ENCODE assay signal across 3 cellular contexts in the genomic region with DNA sequence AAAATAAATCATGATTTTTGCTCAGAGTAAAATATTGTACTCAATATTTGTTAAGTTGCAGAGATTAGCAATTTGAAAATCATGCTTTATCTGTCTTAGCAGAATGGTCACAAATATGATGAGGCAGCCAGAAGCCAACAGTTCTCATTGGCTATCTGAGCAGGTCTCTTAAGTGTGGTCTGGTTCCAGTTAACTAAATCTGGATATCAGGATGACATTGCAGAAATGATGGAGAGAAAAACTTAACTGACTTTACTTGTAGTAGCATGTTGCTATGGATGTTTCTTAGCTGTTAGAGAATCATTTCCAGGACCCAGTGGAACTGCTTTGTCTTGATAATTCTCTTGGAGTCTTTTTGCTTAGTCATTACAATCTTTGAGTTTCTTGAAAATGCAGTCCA.
TF ChIP-seq lines count a peak whose summit lies in the region.

No MANE protein-coding gene starts in this region.

TF ChIP-seq in HepG2, 621 proteins besides CTCF, POLR2A, EP300 and RAD21:
- TF ChIP-seq ZNF556 (CRISPR knock-in tag; IDR thresholded peaks at IDR 0.05; ENCODE audit: borderline replicate concordance), result no peak
- TF ChIP-seq SNAI1 (CRISPR knock-in tag; IDR thresholded peaks at IDR 0.05; ENCODE audit: borderline replicate concordance), result no peak
- TF ChIP-seq ZNF678 (CRISPR knock-in tag; IDR thresholded peaks at IDR 0.05), result no peak
- no peak for TF ChIP-seq THAP11 (CRISPR knock-in tag; IDR thresholded peaks at IDR 0.05)
- TF ChIP-seq RBM39 (IDR thresholded peaks at IDR 0.05; ENCODE audit: low read depth, low read length, poor library complexity, severe bottlenecking), result no peak
- no peak for TF ChIP-seq ZNF761 (CRISPR knock-in tag; conservative IDR thresholded peaks at IDR 0.05)
- TF ChIP-seq ZNF160 (CRISPR knock-in tag; IDR thresholded peaks at IDR 0.05), result no peak
- TF ChIP-seq ZNF616 (CRISPR knock-in tag; IDR thresholded peaks at IDR 0.05; ENCODE audit: low read depth), result no peak
- TF ChIP-seq, protein P1, sequence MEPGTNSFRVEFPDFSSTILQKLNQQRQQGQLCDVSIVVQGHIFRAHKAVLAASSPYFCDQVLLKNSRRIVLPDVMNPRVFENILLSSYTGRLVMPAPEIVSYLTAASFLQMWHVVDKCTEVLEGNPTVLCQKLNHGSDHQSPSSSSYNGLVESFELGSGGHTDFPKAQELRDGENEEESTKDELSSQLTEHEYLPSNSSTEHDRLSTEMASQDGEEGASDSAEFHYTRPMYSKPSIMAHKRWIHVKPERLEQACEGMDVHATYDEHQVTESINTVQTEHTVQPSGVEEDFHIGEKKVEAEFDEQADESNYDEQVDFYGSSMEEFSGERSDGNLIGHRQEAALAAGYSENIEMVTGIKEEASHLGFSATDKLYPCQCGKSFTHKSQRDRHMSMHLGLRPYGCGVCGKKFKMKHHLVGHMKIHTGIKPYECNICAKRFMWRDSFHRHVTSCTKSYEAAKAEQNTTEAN (CRISPR knock-in tag; conservative IDR thresholded peaks at IDR 0.05), result no peak
- TF ChIP-seq, protein P2, sequence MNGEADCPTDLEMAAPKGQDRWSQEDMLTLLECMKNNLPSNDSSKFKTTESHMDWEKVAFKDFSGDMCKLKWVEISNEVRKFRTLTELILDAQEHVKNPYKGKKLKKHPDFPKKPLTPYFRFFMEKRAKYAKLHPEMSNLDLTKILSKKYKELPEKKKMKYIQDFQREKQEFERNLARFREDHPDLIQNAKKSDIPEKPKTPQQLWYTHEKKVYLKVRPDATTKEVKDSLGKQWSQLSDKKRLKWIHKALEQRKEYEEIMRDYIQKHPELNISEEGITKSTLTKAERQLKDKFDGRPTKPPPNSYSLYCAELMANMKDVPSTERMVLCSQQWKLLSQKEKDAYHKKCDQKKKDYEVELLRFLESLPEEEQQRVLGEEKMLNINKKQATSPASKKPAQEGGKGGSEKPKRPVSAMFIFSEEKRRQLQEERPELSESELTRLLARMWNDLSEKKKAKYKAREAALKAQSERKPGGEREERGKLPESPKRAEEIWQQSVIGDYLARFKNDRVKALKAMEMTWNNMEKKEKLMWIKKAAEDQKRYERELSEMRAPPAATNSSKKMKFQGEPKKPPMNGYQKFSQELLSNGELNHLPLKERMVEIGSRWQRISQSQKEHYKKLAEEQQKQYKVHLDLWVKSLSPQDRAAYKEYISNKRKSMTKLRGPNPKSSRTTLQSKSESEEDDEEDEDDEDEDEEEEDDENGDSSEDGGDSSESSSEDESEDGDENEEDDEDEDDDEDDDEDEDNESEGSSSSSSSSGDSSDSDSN (CRISPR knock-in tag; IDR thresholded peaks at IDR 0.05), result no peak
- TF ChIP-seq MAFF (IDR thresholded peaks at IDR 0.05; ENCODE audit: low read depth, low read length), result 0 out of 2 replicates have a peak, but pooled peaks have one; percentile 23
- TF ChIP-seq ZNF773 (CRISPR knock-in tag; IDR thresholded peaks at IDR 0.05; ENCODE audit: borderline replicate concordance), result no peak
- 0 out of 2 replicates have a peak, but pooled peaks have one; percentile 23 for TF ChIP-seq NFE2L2 (IDR thresholded peaks at IDR 0.05; ENCODE audit: low read length)
TF ChIP-seq in HepG2: peak in this region for 2.

TF ChIP-seq in SK-N-SH, 30 proteins besides CTCF, POLR2A, EP300 and RAD21:
- TF ChIP-seq GATA2 (CRISPR knock-in tag; IDR thresholded peaks at IDR 0.05) (peak; percentile 39; the same call in 1 of the 2 replicates), FOXM1 (IDR thresholded peaks at IDR 0.05; ENCODE audit: low read depth) (no peak)

TF ChIP-seq in K562, 482 proteins besides CTCF, POLR2A, EP300 and RAD21:
- peak; percentile 31; the same call in 1 of the 2 replicates for TF ChIP-seq MAFG (tag; conservative IDR thresholded peaks at IDR 0.05)
- TF ChIP-seq, protein P3, sequence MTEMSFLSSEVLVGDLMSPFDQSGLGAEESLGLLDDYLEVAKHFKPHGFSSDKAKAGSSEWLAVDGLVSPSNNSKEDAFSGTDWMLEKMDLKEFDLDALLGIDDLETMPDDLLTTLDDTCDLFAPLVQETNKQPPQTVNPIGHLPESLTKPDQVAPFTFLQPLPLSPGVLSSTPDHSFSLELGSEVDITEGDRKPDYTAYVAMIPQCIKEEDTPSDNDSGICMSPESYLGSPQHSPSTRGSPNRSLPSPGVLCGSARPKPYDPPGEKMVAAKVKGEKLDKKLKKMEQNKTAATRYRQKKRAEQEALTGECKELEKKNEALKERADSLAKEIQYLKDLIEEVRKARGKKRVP (CRISPR knock-in tag; IDR thresholded peaks at IDR 0.05), result no peak
- TF ChIP-seq ZNF316 (IDR thresholded peaks at IDR 0.05), result peak; percentile 44; the same call in 1 of the 2 replicates
- TF ChIP-seq C11orf30 (IDR thresholded peaks at IDR 0.05; ENCODE audit: low read depth), result peak; percentile 14; the same call in 1 of the 2 replicates
